ENCODE assay signal across 10 cellular contexts in the genomic region with DNA sequence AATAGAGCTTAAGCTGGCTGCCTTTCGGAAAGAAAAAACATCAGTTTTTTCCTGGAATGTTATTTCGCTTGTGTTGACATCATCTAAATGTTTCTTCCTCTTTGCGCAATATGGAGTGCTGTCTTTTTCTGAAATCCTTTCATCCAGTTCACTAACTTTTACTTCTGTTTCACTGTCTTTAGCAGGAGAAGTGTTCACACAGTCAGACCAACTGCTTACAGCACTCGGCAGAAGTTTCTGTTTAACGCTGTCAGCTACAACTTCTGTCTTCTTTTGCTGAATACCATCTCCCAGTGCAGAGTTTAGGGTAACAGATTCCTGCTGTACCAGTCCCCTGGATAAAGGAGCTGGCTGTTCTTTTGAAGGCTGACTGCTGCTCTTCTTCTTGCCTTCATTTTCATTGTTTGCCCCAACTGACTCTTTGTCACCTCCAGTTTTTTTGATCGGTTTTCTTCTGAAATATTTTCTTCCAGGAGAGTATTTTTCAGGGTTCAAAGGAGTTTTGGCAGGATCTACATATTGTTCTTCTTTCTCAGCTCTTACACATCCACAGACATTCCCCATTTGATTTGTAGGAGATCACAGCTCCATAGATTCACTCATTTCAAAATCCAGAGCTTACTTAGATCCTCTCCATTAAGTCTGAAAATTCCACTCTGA. TPM values are rescaled to one million over a fixed set of nuclear protein-coding genes. Genes with fewer than 3 reads are reported as not detected.
A peak's percentile ranks its signal among the peaks of the same experiment; 100 is the strongest.
DNase-seq lines count a peak whose midpoint lies in the region; ATAC-seq and TF ChIP-seq lines count a peak whose summit lies in the region.
"Had no signal": no experiment of that assay in that cellular context is flagged by ENCODE, and none has a peak within 500 bp of the region (broad histone marks: within the 10 kb centered on the region; RNA-seq: fewer than 3 reads in every experiment).

No MANE protein-coding gene starts in this region.

- 97 to 98% methylated on average over 3 to 5 of the region's 6 CpGs for WGBS in mesodermal cell (ENCODE audit: insufficient coverage in 2 of 2), 2 experiments

- H3K4me1 ChIP-seq in mesodermal cell (ENCODE audit: control insufficient read depth, insufficient read depth, low read length, poor library complexity, severe bottlenecking), result peaks cover 31% of the 10 kb centered on the region
- peaks cover 0 to 4% of the 10 kb centered on the region in 2 donors for H3K4me1 ChIP-seq in uterus

- no peak for TF ChIP-seq POLR2A in uterus (IDR thresholded peaks at IDR 0.05)

- DNase-seq in SKM-1 treated with dmso at 0.1 percent for 144 hours (lab: John Stamatoyannopoulos, UW; ENCODE audit: unreplicated experiment) (peak; percentile 15), SKM-1 (lab: John Stamatoyannopoulos, UW; ENCODE audit: unreplicated experiment) (no peak), dedifferentiated amniotic fluid mesenchymal stem cell (ENCODE audit: extremely low spot score) (peak; percentile 53), uterus (no peak), LoVo (ENCODE audit: low spot score) (no peak)
- DNase-seq: activated CD8-positive, alpha-beta memory T cell treated with anti-CD3 and anti-CD28 coated beads for 24 hours; NCI-H1417 treated with DMSO at 0.1 percent for 48 hours had no signal

- no peaks in the 10 kb centered on the region for H3K27me3 ChIP-seq in uterus

- H3K36me3 ChIP-seq in mesodermal cell (ENCODE audit: control insufficient read depth, insufficient read depth, low read length) (peaks cover 16% of the 10 kb centered on the region), uterus (no peaks in the 10 kb centered on the region)

- intact Hi-C loops in uterus (cut with DNase I; ENCODE audit: low total_unique reads), result no loop called here

- no peak for ATAC-seq in GM21390 (IDR thresholded peaks at IDR 0.05; ENCODE audit: unreplicated experiment)
- no peak for ATAC-seq in GM21381 (IDR thresholded peaks at IDR 0.05; ENCODE audit: unreplicated experiment)

- H3K9me3 ChIP-seq in mesodermal cell (ENCODE audit: control insufficient read depth, low read length) (no peaks in the 10 kb centered on the region), uterus (no peaks in the 10 kb centered on the region)

- H3K27ac ChIP-seq in mesodermal cell (ENCODE audit: low read depth, low read length, severe bottlenecking) (peak overlapping the region; percentile 31), uterus (peak overlapping the region; percentile 56 to 57)

- TF ChIP-seq CTCF in uterus (IDR thresholded peaks at IDR 0.05), result no peak

- H3K4me3 ChIP-seq in mesodermal cell (ENCODE audit: extremely low read depth, insufficient read depth, low read length, poor library complexity, severe bottlenecking), result no peak overlapping the region
- peak overlapping the region in 1 of 2 donors; percentile 11 for H3K4me3 ChIP-seq in uterus

RNA-seq across cellular contexts. Expression of a gene that starts 50.0 kb away (rescaled TPM):
- polyA plus RNA-seq in mesodermal cell (2013, experiment 1 of 2), result 38.9 TPM
- polyA plus RNA-seq in mesodermal cell (2013, experiment 2 of 2), result 35.2 TPM
- total RNA-seq in uterus, result 100 to 1,000 TPM; 307 to 809 (median 516) TPM

Comparison
In these comparisons a context has a peak if more than half of its experiments do, and no peak if none do; other contexts are left out.
1. DNase-seq: peak in SKM-1 treated with dmso at 0.1 percent for 144 hours (single experiment) and dedifferentiated amniotic fluid mesenchymal stem cell (single experiment); none in SKM-1 (single experiment), uterus (0 of 2) and LoVo (single experiment).